8 cellular contexts compared by ENCODE assay signal in the genomic region with DNA sequence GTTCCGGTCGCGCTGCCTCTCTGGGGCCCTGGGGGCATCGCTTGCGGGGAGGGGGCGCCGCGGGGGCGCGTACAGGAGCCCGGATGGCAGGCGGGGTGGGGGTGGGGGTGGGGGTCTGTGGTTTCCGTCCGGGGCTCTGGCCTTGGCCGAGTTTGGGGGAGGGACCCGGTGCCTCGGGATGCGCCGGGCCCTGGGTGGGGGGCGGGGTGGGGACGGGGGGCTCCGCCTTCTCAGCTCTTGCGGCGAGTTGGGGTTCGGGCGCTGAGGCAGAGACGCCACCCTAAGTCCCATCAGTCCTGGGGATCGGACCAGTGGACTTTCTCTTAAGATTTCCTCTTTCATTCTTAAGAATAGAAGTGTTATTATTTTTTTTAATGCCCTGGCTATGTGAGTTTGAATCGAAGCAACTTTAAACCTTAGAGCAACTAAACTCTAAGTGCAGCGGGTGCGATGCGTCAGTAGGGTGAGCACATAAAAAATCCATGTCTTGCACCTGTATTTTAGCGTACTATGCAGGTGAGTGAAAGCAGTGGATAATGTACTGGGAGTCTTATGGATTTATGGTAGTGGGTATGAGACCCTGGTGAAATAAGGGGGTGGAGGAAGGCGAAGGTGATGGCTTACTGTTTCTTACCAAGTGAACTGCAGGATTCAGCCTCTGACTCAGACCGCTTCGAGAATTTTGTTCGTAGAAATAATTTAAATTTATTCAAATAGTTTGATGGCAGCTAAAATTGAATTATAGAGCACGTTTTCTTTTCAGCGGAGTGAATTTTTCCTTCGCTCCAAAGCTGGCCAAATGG. TPM values are rescaled to one million over a fixed set of nuclear protein-coding genes. Genes with fewer than 3 reads are reported as not detected.
A peak's percentile ranks its signal among the peaks of the same experiment; 100 is the strongest.
DNase-seq lines count a peak whose midpoint lies in the region; ATAC-seq and TF ChIP-seq lines count a peak whose summit lies in the region.

No MANE protein-coding gene starts in this region.

- CTCF ChIA-PET in GM10248 (lab: Yijun Ruan, JAX) = interaction anchor here (0.7 to 2.5 kb wide), 7 partner anchors 10 to 43 kb away, joined by 3 to 13 read pairs (median 4); no protein-coding TSS in a partner anchor

- H3K27ac ChIP-seq in Peyer's patch (peak overlapping the region; percentile 97 to 99 (median 98)), left ventricle myocardium inferior (replicated peaks) (peak overlapping the region; percentile 95)

- peak; percentile 19 for ATAC-seq in HG02798 (IDR thresholded peaks at IDR 0.05; ENCODE audit: poor library complexity, unreplicated experiment)

- H3K4me3 ChIP-seq in Peyer's patch (peak overlapping the region; percentile 77 to 98 (median 94)), left ventricle myocardium inferior (peak overlapping the region; percentile 84)

- no peak for TF ChIP-seq POLR2A in Peyer's patch (IDR thresholded peaks at IDR 0.05)

- intact Hi-C loops in left ventricle myocardium inferior (cut with micrococcal nuclease) (loop anchor here (5.0 to 10.0 kb wide), 3 partner anchors 225 to 618 kb away; no protein-coding TSS in a partner anchor), posterior vena cava (cut with DNase I) (loop anchor here in 1 of 2 donors (10.0 kb wide), 1 partner anchor 615 kb away; no protein-coding TSS in a partner anchor)

- H3K9me3 ChIP-seq in Peyer's patch (no peaks in the 10 kb centered on the region), left ventricle myocardium inferior (replicated peaks) (no peaks in the 10 kb centered on the region)

- DNase-seq in GM10248 (ENCODE audit: extremely low spot score) = peak; percentile 67
- peak; percentile 51 to 67 (median 66) for DNase-seq in Peyer's patch
- DNase-seq in activated naive CD8-positive, alpha-beta T cell treated with anti-CD3 and anti-CD28 coated beads, Interleukin-2, amount 50 U/mL, for 16 hours (ENCODE audit: low read depth, low spot score) = peak; percentile 17
- DNase-seq in left ventricle myocardium inferior = peak; percentile 37
- peak; percentile 84 for DNase-seq in posterior vena cava (ENCODE audit: low spot score)
- DNase-seq in NCI-H1436 (lab: John Stamatoyannopoulos, UW) = no peak
- DNase-seq in GOT3 (lab: John Stamatoyannopoulos, UW) = no peak

- H3K36me3 ChIP-seq in Peyer's patch = no peaks in the 10 kb centered on the region
- H3K36me3 ChIP-seq in left ventricle myocardium inferior = no peaks in the 10 kb centered on the region

- POLR2A ChIA-PET in GM10248 (lab: Yijun Ruan, JAX) = interaction anchor here (0.6 to 2.9 kb wide), 12 partner anchors 9 to 747 kb away, joined by 3 to 22 read pairs (median 4); no protein-coding TSS in a partner anchor

- TF ChIP-seq CTCF in GM10248 (IDR thresholded peaks at IDR 0.05; ENCODE audit: control extremely low read depth, extremely low read depth, low read depth, missing control alignments) = no peak
- no peak for TF ChIP-seq CTCF in Peyer's patch (IDR thresholded peaks at IDR 0.05)
- no peak for TF ChIP-seq CTCF in left ventricle myocardium inferior (IDR thresholded peaks at IDR 0.05; ENCODE audit: borderline replicate concordance)

- H3K27me3 ChIP-seq in Peyer's patch (no peaks in the 10 kb centered on the region), left ventricle myocardium inferior (ENCODE audit: low read depth) (no peaks in the 10 kb centered on the region)

- peaks cover 0 to 34% (median 12%) of the 10 kb centered on the region in 4 donors for H3K4me1 ChIP-seq in Peyer's patch
- H3K4me1 ChIP-seq in left ventricle myocardium inferior = peaks cover 66% of the 10 kb centered on the region

RNA-seq across cellular contexts. Expression of a gene that starts 0.8 kb away (rescaled TPM):
- total RNA-seq in Peyer's patch = 100 to 1,000 TPM; 433 to 546 (median 509) TPM
- 164 TPM for total RNA-seq in left ventricle myocardium inferior
- total RNA-seq in posterior vena cava = 100 to 1,000 TPM; 341 to 411 TPM

Comparison
In these comparisons a context has a peak if more than half of its experiments do, and no peak if none do; other contexts are left out.
1. DNase-seq: peak in GM10248 (single experiment), Peyer's patch (3 of 3), activated naive CD8-positive, alpha-beta T cell treated with anti-CD3 and anti-CD28 coated beads, Interleukin-2, amount 50 U/mL, for 16 hours (single experiment), left ventricle myocardium inferior (single experiment) and posterior vena cava (single experiment); none in NCI-H1436 (single experiment) and GOT3 (single experiment).